1 cellular context compared by ENCODE assay signal in the genomic region with DNA sequence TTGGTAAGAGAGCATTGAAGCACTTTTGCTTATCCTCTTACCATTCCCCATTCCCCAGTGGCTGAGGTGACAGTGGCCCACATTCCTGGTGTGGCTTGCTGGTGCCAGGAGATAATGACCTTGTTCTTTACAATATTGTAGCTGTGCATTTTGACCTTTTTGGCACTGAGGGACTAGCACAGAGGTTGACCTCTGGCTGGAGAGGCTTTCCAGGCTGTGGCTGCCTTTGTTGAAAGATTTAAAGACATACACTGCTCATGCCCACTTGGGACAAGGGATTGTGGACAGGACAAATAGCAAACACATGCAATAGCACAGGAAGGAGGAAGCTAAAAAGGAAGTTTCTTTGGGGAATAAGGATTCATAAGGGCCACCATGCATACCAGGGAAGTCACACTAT.
TF ChIP-seq lines count a peak whose summit lies in the region.

No MANE protein-coding gene starts in this region.

TF ChIP-seq in WTC11, 78 proteins besides CTCF, POLR2A, EP300 and RAD21 (continued from another document):
- TF ChIP-seq FOXP1 (CRISPR knock-in tag; IDR thresholded peaks at IDR 0.05; ENCODE audit: borderline replicate concordance), result no peak
